8 cellular contexts compared by ENCODE assay signal in the genomic region with DNA sequence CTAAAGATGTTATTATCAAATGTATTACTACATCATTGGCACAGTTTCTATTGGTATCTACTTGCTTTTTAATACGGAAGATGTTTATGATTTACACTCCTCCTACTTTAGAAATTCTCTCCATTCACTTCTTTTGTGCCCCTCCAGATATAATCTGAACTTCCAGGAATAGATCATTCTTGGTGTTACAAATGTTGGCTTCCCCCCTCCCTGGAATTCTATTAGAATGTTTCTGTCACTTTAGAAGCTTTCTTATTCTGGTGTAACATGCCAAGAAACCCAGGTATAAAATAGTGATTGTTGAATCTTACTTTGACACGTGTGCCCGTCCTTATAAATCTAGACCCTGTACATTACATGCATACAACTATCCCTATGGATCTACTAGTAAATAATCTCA. TPM values are rescaled to one million over a fixed set of nuclear protein-coding genes. Genes with fewer than 3 reads are reported as not detected.
DNase-seq lines count a peak whose midpoint lies in the region; ATAC-seq lines count a peak whose summit lies in the region.

No MANE protein-coding gene starts in this region.

- H3K4me1 Mint-ChIP-seq in activated T-cell treated with anti-CD3 and anti-CD28 coated beads, Interleukin-2, amount 50 U/mL, for 24 hours (ENCODE audit: low read depth): peaks cover 25% of the 10 kb centered on the region
- H3K4me1 Mint-ChIP-seq in activated T-helper 2 cell treated with anti-CD3 and anti-CD28 coated beads, Interferon-gamma antibody, Interleukin-2, Interleukin-4, amounts not matched to agents 10 μg/mL and 5 μg/mL and 100 μg/mL, durations not matched to agents 14 hours and 24 hours and 36 hours (ENCODE audit: low read depth): peaks cover 17% of the 10 kb centered on the region
- H3K4me1 Mint-ChIP-seq in immature natural killer cell: peaks cover 19 to 32% of the 10 kb centered on the region in 2 donors

- H3K4me3 Mint-ChIP-seq in activated T-cell treated with anti-CD3 and anti-CD28 coated beads, Interleukin-2, amount 50 U/mL, for 24 hours: peak overlapping the region; percentile 98
- peak overlapping the region; percentile 94 for H3K4me3 Mint-ChIP-seq in activated T-helper 2 cell treated with anti-CD3 and anti-CD28 coated beads, Interferon-gamma antibody, Interleukin-2, Interleukin-4, amounts not matched to agents 10 μg/mL and 5 μg/mL and 100 μg/mL, durations not matched to agents 14 hours and 24 hours and 36 hours (ENCODE audit: low read depth)
- H3K4me3 Mint-ChIP-seq in immature natural killer cell: peak overlapping the region; percentile 87 to 99 (median 97)

- H3K27ac ChIP-seq in thymus (ENCODE audit: low read depth): no peak overlapping the region

- no peaks in the 10 kb centered on the region for H3K27me3 ChIP-seq in thymus (ENCODE audit: control insufficient read depth, insufficient read depth)

- intact Hi-C loops in activated T-helper 2 cell treated with anti-CD3 and anti-CD28 coated beads, Interferon-gamma antibody, Interleukin-2, Interleukin-4, amounts not matched to agents 10 μg/mL and 5 μg/mL and 100 μg/mL, durations not matched to agents 14 hours and 24 hours and 36 hours (cut with micrococcal nuclease): loop anchor here (2.0 to 5.0 kb wide), 4 partner anchors 44 to 179 kb away; a partner anchor contains a TSS

- H3K4me3 ChIP-seq in thymus (ENCODE audit: low read length): peak overlapping the region; percentile 98

- WGBS in thymus: 35% methylated on average over 3 of the region's 3 CpGs

- no peaks in the 10 kb centered on the region for H3K27me3 Mint-ChIP-seq in activated T-cell treated with anti-CD3 and anti-CD28 coated beads, Interleukin-2, amount 50 U/mL, for 24 hours
- no peaks in the 10 kb centered on the region for H3K27me3 Mint-ChIP-seq in activated T-helper 2 cell treated with anti-CD3 and anti-CD28 coated beads, Interferon-gamma antibody, Interleukin-2, Interleukin-4, amounts not matched to agents 10 μg/mL and 5 μg/mL and 100 μg/mL, durations not matched to agents 14 hours and 24 hours and 36 hours (ENCODE audit: low read depth)
- peaks cover 3 to 7% (median 5%) of the 10 kb centered on the region in 3 donors for H3K27me3 Mint-ChIP-seq in immature natural killer cell (ENCODE audit: low read depth in 3 of 3)

- H3K4me1 ChIP-seq in thymus (ENCODE audit: control insufficient read depth, insufficient read depth, low read length): peaks cover 9% of the 10 kb centered on the region

- H3K27ac Mint-ChIP-seq in activated T-cell treated with anti-CD3 and anti-CD28 coated beads, Interleukin-2, amount 50 U/mL, for 24 hours: peak overlapping the region; percentile 98
- H3K27ac Mint-ChIP-seq in activated T-helper 2 cell treated with anti-CD3 and anti-CD28 coated beads, Interferon-gamma antibody, Interleukin-2, Interleukin-4, amounts not matched to agents 10 μg/mL and 5 μg/mL and 100 μg/mL, durations not matched to agents 14 hours and 24 hours and 36 hours: peak overlapping the region; percentile 94
- H3K27ac Mint-ChIP-seq in immature natural killer cell: peak overlapping the region; percentile 15 to 77 (median 50)

- H3K36me3 ChIP-seq in thymus (ENCODE audit: control insufficient read depth, insufficient read depth): no peaks in the 10 kb centered on the region

- no peaks in the 10 kb centered on the region for H3K9me3 ChIP-seq in thymus (ENCODE audit: control insufficient read depth)

- H3K9me3 Mint-ChIP-seq in activated T-cell treated with anti-CD3 and anti-CD28 coated beads, Interleukin-2, amount 50 U/mL, for 24 hours: no peaks in the 10 kb centered on the region
- H3K9me3 Mint-ChIP-seq in activated T-helper 2 cell treated with anti-CD3 and anti-CD28 coated beads, Interferon-gamma antibody, Interleukin-2, Interleukin-4, amounts not matched to agents 10 μg/mL and 5 μg/mL and 100 μg/mL, durations not matched to agents 14 hours and 24 hours and 36 hours: no peaks in the 10 kb centered on the region
- no peaks in the 10 kb centered on the region for H3K9me3 Mint-ChIP-seq in immature natural killer cell

- H3K36me3 Mint-ChIP-seq in activated T-cell treated with anti-CD3 and anti-CD28 coated beads, Interleukin-2, amount 50 U/mL, for 24 hours (ENCODE audit: low read depth): peaks cover 45% of the 10 kb centered on the region
- H3K36me3 Mint-ChIP-seq in activated T-helper 2 cell treated with anti-CD3 and anti-CD28 coated beads, Interferon-gamma antibody, Interleukin-2, Interleukin-4, amounts not matched to agents 10 μg/mL and 5 μg/mL and 100 μg/mL, durations not matched to agents 14 hours and 24 hours and 36 hours (ENCODE audit: low read depth): peaks cover 13% of the 10 kb centered on the region
- H3K36me3 Mint-ChIP-seq in immature natural killer cell: peaks cover 0 to 5% (median 0%) of the 10 kb centered on the region in 3 donors

- DNase-seq in activated T-cell treated with anti-CD3 and anti-CD28 coated beads, Interleukin-2, amount 50 U/mL, for 24 hours: no peak
- no peak for DNase-seq in activated T-cell treated with anti-CD3 and anti-CD28 coated beads, Interleukin-2, amount 50 U/mL, for 48 hours
- DNase-seq in activated T-helper 2 cell treated with anti-CD3 and anti-CD28 coated beads, Interferon-gamma antibody, Interleukin-2, Interleukin-4, amounts not matched to agents 10 μg/mL and 5 μg/mL and 100 μg/mL, durations not matched to agents 14 hours and 24 hours and 36 hours (ENCODE audit: low spot score): no peak
- no peak for DNase-seq in immature natural killer cell
- no peak for DNase-seq in DMS153 (lab: John Stamatoyannopoulos, UW)
- DNase-seq in hippocampal formation (lab: John Stamatoyannopoulos, UW): no peak

- ATAC-seq in HG03196 (IDR thresholded peaks at IDR 0.05; ENCODE audit: unreplicated experiment): no peak

RNA-seq across cellular contexts. Expression of a gene that starts 1.2 kb away (rescaled TPM):
- 35.3 and 37.0 TPM in 2 replicates for total RNA-seq in activated T-helper 2 cell treated with anti-CD3 and anti-CD28 coated beads, Interferon-gamma antibody, Interleukin-2, Interleukin-4, amounts not matched to agents 10 μg/mL and 5 μg/mL and 100 μg/mL, durations not matched to agents 14 hours and 24 hours and 36 hours
- 10 to 100 TPM; 10.8 to 14.6 (median 14.0) TPM for polyA plus RNA-seq in immature natural killer cell
- polyA plus RNA-seq in thymus: 16.4 TPM

RNA-seq across cellular contexts. Expression of a gene that starts 51.7 kb away (rescaled TPM):
- 995 and 1,017 TPM in 2 replicates for total RNA-seq in activated T-helper 2 cell treated with anti-CD3 and anti-CD28 coated beads, Interferon-gamma antibody, Interleukin-2, Interleukin-4, amounts not matched to agents 10 μg/mL and 5 μg/mL and 100 μg/mL, durations not matched to agents 14 hours and 24 hours and 36 hours
- polyA plus RNA-seq in immature natural killer cell (100 to 1,000 TPM; 171 to 473 (median 370) TPM), thymus (251 TPM)
